In the genomic region with DNA sequence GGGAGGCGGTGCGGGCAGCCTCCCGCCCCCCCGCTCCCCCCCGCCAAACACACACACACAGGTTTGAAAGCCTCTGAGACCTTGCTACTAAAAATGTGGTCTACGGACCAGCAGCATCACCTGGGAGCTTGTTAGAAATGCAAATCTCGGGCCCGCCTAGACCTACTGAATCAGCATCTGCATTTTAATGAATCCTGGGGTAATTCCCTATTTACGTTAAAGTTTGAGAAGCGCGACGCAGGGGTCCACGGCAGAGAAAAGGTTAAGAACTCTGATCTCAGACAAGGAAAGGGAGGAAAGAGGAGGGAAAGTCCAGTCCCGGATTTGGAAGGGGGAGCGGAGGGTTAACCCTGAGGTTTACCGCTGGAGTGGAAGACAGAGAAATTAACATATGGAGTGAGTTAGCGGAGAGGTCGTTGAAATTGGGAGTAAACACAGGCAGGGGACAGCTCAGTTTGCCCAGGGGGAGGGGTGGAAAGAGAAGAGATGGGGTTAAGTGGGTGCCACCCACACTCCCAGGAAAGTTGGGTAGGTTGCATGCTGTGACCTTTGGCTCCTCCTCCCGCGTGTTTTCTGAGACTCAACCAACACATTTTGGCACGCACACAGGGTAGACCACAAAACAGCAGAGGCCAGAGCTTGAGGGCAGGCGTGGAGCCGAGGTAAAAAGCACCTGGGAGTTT, we compare ENCODE assay signal across 8 cellular contexts.
A peak's percentile ranks its signal among the peaks of the same experiment; 100 is the strongest.
DNase-seq lines count a peak whose midpoint lies in the region; ATAC-seq, FAIRE-seq and TF ChIP-seq lines count a peak whose summit lies in the region.

No MANE protein-coding gene starts in this region.

- H3K36me3 Mint-ChIP-seq in WTC11 = no peaks in the 10 kb centered on the region

- no peak for FAIRE-seq in D721Med (lab: Jason Lieb, UNC)

- no peak for TF ChIP-seq POLR2A in gastroesophageal sphincter (IDR thresholded peaks at IDR 0.05)

- no peaks in the 10 kb centered on the region for H3K27me3 ChIP-seq in effector memory CD4-positive, alpha-beta T cell (replicated peaks; ENCODE audit: control insufficient read depth, insufficient read depth, low read length, poor library complexity, severe bottlenecking)
- H3K27me3 ChIP-seq in gastroesophageal sphincter = no peaks in the 10 kb centered on the region

- peak overlapping the region; percentile 92 for H3K27ac Mint-ChIP-seq in WTC11

- peaks cover 11% of the 10 kb centered on the region for H3K9me3 Mint-ChIP-seq in WTC11

- H3K4me1 Mint-ChIP-seq in WTC11 = peaks cover 50% of the 10 kb centered on the region

- CTCF ChIA-PET in WTC11 (lab: Charles Lee) = interaction anchor here (0.6 to 1.4 kb wide), 5 partner anchors 38 to 528 kb away, joined by 3 to 6 read pairs (median 5); no protein-coding TSS in a partner anchor

- H3K36me3 ChIP-seq in effector memory CD4-positive, alpha-beta T cell (ENCODE audit: control insufficient read depth, insufficient read depth, low read length) = no peaks in the 10 kb centered on the region
- H3K36me3 ChIP-seq in gastroesophageal sphincter = no peaks in the 10 kb centered on the region

- TF ChIP-seq CTCF in WTC11 (IDR thresholded peaks at IDR 0.05) (no peak), gastroesophageal sphincter (IDR thresholded peaks at IDR 0.05) (no peak), D721Med (IDR thresholded peaks at IDR 0.05; ENCODE audit: insufficient read depth, missing control alignments) (no peak)

- ATAC-seq in HG02870 (IDR thresholded peaks at IDR 0.05; ENCODE audit: unreplicated experiment) (peak; percentile 46), WTC11 (peak; percentile 75), gastroesophageal sphincter (no peak)

- 19 to 43% methylated on average over 6 to 11 of the region's 23 CpGs for WGBS in gastroesophageal sphincter (ENCODE audit: low coverage in 1 of 2), 2 donors

- POLR2A ChIA-PET in WTC11 (lab: Charles Lee) = interaction anchor here (0.6 to 0.8 kb wide), 3 partner anchors 74 to 549 kb away, joined by 3 to 5 read pairs (median 5); no protein-coding TSS in a partner anchor

- DNase-seq in Daoy (ENCODE audit: low read depth) (peak; percentile 4), WTC11 (ENCODE audit: low spot score) (peak; percentile 47), NCI-H146 treated with DMSO at 0.1 percent for 48 hours (lab: John Stamatoyannopoulos, UW; ENCODE audit: unreplicated experiment) (no peak), D721Med (ENCODE audit: insufficient read length, low spot score) (no peak)
- no peak for DNase-seq in effector memory CD4-positive, alpha-beta T cell
- peak; percentile 28 to 63 for DNase-seq in stimulated activated CD4-positive, alpha-beta T cell treated with anti-CD3 and anti-CD28 coated beads, Interleukin-12 subunit alpha, Interleukin-12 subunit beta, amount 100 ng/mL, for 24 hours (ENCODE audit: low read depth in 2 of 2)

- H3K27me3 Mint-ChIP-seq in WTC11 (ENCODE audit: low read depth) = peaks cover 17% of the 10 kb centered on the region

- H3K4me1 ChIP-seq in effector memory CD4-positive, alpha-beta T cell (ENCODE audit: control insufficient read depth, insufficient read depth, low read length, poor library complexity, severe bottlenecking) = peaks cover 3% of the 10 kb centered on the region
- peaks cover 0 to 11% (median 3%) of the 10 kb centered on the region in 3 donors for H3K4me1 ChIP-seq in gastroesophageal sphincter

- no peak overlapping the region for H3K27ac ChIP-seq in effector memory CD4-positive, alpha-beta T cell (ENCODE audit: insufficient read depth, low read length, poor library complexity, severe bottlenecking)
- H3K27ac ChIP-seq in gastroesophageal sphincter = no peak overlapping the region

- peak overlapping the region; percentile 54 for H3K4me3 ChIP-seq in effector memory CD4-positive, alpha-beta T cell (ENCODE audit: insufficient read depth, low read depth, low read length, poor library complexity, severe bottlenecking)
- H3K4me3 ChIP-seq in gastroesophageal sphincter = peak overlapping the region in 1 of 2 donors; percentile 38

- H3K4me3 Mint-ChIP-seq in WTC11 = peak overlapping the region; percentile 73

- TF ChIP-seq EP300 in gastroesophageal sphincter (IDR thresholded peaks at IDR 0.05) = no peak

- no peaks in the 10 kb centered on the region for H3K9me3 ChIP-seq in effector memory CD4-positive, alpha-beta T cell (ENCODE audit: control insufficient read depth, low read length)
- H3K9me3 ChIP-seq in gastroesophageal sphincter = no peaks in the 10 kb centered on the region

TF ChIP-seq in WTC11, 78 proteins besides CTCF, POLR2A, EP300 and RAD21:
- TF ChIP-seq, protein P1, sequence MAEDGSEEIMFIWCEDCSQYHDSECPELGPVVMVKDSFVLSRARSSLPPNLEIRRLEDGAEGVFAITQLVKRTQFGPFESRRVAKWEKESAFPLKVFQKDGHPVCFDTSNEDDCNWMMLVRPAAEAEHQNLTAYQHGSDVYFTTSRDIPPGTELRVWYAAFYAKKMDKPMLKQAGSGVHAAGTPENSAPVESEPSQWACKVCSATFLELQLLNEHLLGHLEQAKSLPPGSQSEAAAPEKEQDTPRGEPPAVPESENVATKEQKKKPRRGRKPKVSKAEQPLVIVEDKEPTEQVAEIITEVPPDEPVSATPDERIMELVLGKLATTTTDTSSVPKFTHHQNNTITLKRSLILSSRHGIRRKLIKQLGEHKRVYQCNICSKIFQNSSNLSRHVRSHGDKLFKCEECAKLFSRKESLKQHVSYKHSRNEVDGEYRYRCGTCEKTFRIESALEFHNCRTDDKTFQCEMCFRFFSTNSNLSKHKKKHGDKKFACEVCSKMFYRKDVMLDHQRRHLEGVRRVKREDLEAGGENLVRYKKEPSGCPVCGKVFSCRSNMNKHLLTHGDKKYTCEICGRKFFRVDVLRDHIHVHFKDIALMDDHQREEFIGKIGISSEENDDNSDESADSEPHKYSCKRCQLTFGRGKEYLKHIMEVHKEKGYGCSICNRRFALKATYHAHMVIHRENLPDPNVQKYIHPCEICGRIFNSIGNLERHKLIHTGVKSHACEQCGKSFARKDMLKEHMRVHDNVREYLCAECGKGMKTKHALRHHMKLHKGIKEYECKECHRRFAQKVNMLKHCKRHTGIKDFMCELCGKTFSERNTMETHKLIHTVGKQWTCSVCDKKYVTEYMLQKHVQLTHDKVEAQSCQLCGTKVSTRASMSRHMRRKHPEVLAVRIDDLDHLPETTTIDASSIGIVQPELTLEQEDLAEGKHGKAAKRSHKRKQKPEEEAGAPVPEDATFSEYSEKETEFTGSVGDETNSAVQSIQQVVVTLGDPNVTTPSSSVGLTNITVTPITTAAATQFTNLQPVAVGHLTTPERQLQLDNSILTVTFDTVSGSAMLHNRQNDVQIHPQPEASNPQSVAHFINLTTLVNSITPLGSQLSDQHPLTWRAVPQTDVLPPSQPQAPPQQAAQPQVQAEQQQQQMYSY (CRISPR knock-in tag; IDR thresholded peaks at IDR 0.05) = peak; percentile 86
- no peak for TF ChIP-seq NFE2L1 (CRISPR knock-in tag; IDR thresholded peaks at IDR 0.05)

Comparison
In these comparisons a context has a peak if more than half of its experiments do, and no peak if none do; other contexts are left out.
1. DNase-seq: peak in Daoy (single experiment), WTC11 (single experiment) and stimulated activated CD4-positive, alpha-beta T cell treated with anti-CD3 and anti-CD28 coated beads, Interleukin-12 subunit alpha, Interleukin-12 subunit beta, amount 100 ng/mL, for 24 hours (2 of 2); none in effector memory CD4-positive, alpha-beta T cell (0 of 3), NCI-H146 treated with DMSO at 0.1 percent for 48 hours (single experiment) and D721Med (single experiment).